Comparison of ENCODE assay signal across 8 cellular contexts in genomic region chr7:125670926-125671572, GRCh38.
A peak's percentile ranks its signal among the peaks of the same experiment; 100 is the strongest.
DNase-seq lines count a peak whose midpoint lies in the region; ATAC-seq, FAIRE-seq and TF ChIP-seq lines count a peak whose summit lies in the region.

No MANE protein-coding gene starts in this region.

- H4K20me1 ChIP-seq in PC-3 (ENCODE audit: low read length): no peaks in the 10 kb centered on the region

- POLR2A ChIA-PET in A549 (lab: Yijun Ruan, JAX) (no interaction called here), PC-3 (lab: Charles Lee; ENCODE audit: unreplicated experiment) (no interaction called here), T-cell (lab: Charles Lee) (no interaction called here)

- BruUV-seq in PC-3 (replicated peaks; lab: Mats Ljungman, UMichigan): no TSS peak

- no peak overlapping the region for H2AFZ ChIP-seq in PC-3 (ENCODE audit: low read length)

- H3K27me3 Mint-ChIP-seq in glutamatergic neuron (ENCODE audit: unreplicated experiment): peaks cover 3% of the 10 kb centered on the region
- no peaks in the 10 kb centered on the region for H3K27me3 Mint-ChIP-seq in T-cell

- intact Hi-C loops in PC-3 (cut with micrococcal nuclease): loop anchor here (1.0 to 10.0 kb wide), 6 partner anchors 109 to 611 kb away; no protein-coding TSS in a partner anchor

- H3K27ac Mint-ChIP-seq in glutamatergic neuron (ENCODE audit: unreplicated experiment) (no peak overlapping the region), T-cell (no peak overlapping the region)

- no peak for ATAC-seq in A549
- peak; percentile 52 for ATAC-seq in GM18511 (IDR thresholded peaks at IDR 0.05; ENCODE audit: unreplicated experiment)
- peak; percentile 42 for ATAC-seq in PC-3
- no peak for ATAC-seq in activated CD4-positive, CD25-positive, alpha-beta regulatory T cell treated with anti-CD3 and anti-CD28 coated beads, Interleukin-2, amount 50 U/mL, for 24 hours
- ATAC-seq in T-cell (replicated peaks in 1 of 4): no peak
- ATAC-seq in GM19395 (IDR thresholded peaks at IDR 0.05; ENCODE audit: unreplicated experiment): no peak

- no peaks in the 10 kb centered on the region for H3K36me3 ChIP-seq in PC-3 (ENCODE audit: low read depth, low read length)

- no peak overlapping the region for H3K27ac ChIP-seq in A549
- H3K27ac ChIP-seq in PC-3 (ENCODE audit: low read length): no peak overlapping the region

- peak; percentile 57 for TF ChIP-seq CTCF in A549 (IDR thresholded peaks at IDR 0.05)
- TF ChIP-seq CTCF in PC-3 (conservative IDR thresholded peaks at IDR 0.05; ENCODE audit: low read depth, low read length): peak; percentile 80
- peak; percentile 84 for TF ChIP-seq CTCF in glutamatergic neuron (IDR thresholded peaks at IDR 0.05; ENCODE audit: partially characterized antibody, unreplicated experiment)

- no peak overlapping the region for H3K9ac ChIP-seq in PC-3 (ENCODE audit: low read length)

- DNase-seq in A549 (ENCODE audit: low read depth in 1 of 2, low spot score in 1 of 2) (peak in 1 of 2 experiments; percentile 32), PC-3 (peak; percentile 37), glutamatergic neuron (no peak), SIG-M5 (lab: John Stamatoyannopoulos, UW) (no peak), T-cell (no peak)

- no peaks in the 10 kb centered on the region for H3K4me1 ChIP-seq in A549
- no peaks in the 10 kb centered on the region for H3K4me1 ChIP-seq in PC-3 (ENCODE audit: insufficient read depth, low read length)

- H3K36me3 Mint-ChIP-seq in glutamatergic neuron (ENCODE audit: unreplicated experiment) (no peaks in the 10 kb centered on the region), T-cell (no peaks in the 10 kb centered on the region)

- H3K4me3 ChIP-seq in A549 (no peak overlapping the region), PC-3 (ENCODE audit: low read length) (no peak overlapping the region)

- no peak for TF ChIP-seq POLR2A in A549 (IDR thresholded peaks at IDR 0.05; ENCODE audit: low read length)

- no peaks in the 10 kb centered on the region for H3K27me3 ChIP-seq in PC-3 (ENCODE audit: low read length)

- no peaks in the 10 kb centered on the region for H3K79me2 ChIP-seq in PC-3 (ENCODE audit: low read length)

- no peaks in the 10 kb centered on the region for H3F3A ChIP-seq in PC-3 (ENCODE audit: low read length, unreplicated experiment)

- no peaks in the 10 kb centered on the region for H3K9me2 ChIP-seq in PC-3 (replicated peaks; ENCODE audit: low read length)

- H3K9me3 ChIP-seq in A549 (no peaks in the 10 kb centered on the region), PC-3 (ENCODE audit: low read length) (no peaks in the 10 kb centered on the region)

- peaks cover 4% of the 10 kb centered on the region for H3K4me1 Mint-ChIP-seq in glutamatergic neuron (ENCODE audit: low read depth, unreplicated experiment)
- no peaks in the 10 kb centered on the region for H3K4me1 Mint-ChIP-seq in T-cell

- peak; percentile 39 to 54; a peak in 4 of 5 replicates for TF ChIP-seq RAD21 in A549 (conservative IDR thresholded peaks at IDR 0.05 in 1 of 2, IDR thresholded peaks at IDR 0.05 in 1 of 2)

- H3K9me3 Mint-ChIP-seq in glutamatergic neuron (ENCODE audit: unreplicated experiment) (no peaks in the 10 kb centered on the region), T-cell (peaks cover 3 to 8% (median 7%) of the 10 kb centered on the region in 3 donors)

- FAIRE-seq in A549 (lab: Jason Lieb, UNC): peak; percentile 56

- no peak overlapping the region for H3K4me3 Mint-ChIP-seq in glutamatergic neuron (ENCODE audit: unreplicated experiment)
- no peak overlapping the region for H3K4me3 Mint-ChIP-seq in T-cell

- CTCF ChIA-PET in A549 (lab: Yijun Ruan, JAX): interaction anchor here (0.6 kb wide), 1 partner anchor 53 kb away, joined by 3 read pairs; no protein-coding TSS in a partner anchor
- CTCF ChIA-PET in PC-3 (lab: Charles Lee): no interaction called here
- CTCF ChIA-PET in T-cell (lab: Charles Lee): no interaction called here

- WGBS in A549 (ENCODE audit: missing lambda C conversion rate): 88% methylated on average over 1 of the region's 1 CpG

- TF ChIP-seq EP300 in A549 (IDR thresholded peaks at IDR 0.05): no peak

- no peak overlapping the region for H3K4me2 ChIP-seq in A549
- H3K4me2 ChIP-seq in PC-3 (ENCODE audit: low read length): no peak overlapping the region

TF ChIP-seq in A549, 52 proteins besides CTCF, POLR2A, EP300 and RAD21:
- TF ChIP-seq PBX3 (IDR thresholded peaks at IDR 0.05): no peak
- TF ChIP-seq SMC3 (IDR thresholded peaks at IDR 0.05): peak; percentile 46; the same call in 2 of the 3 replicates

Comparison
In these comparisons a context has a peak if more than half of its experiments do, and no peak if none do; other contexts are left out.
1. ATAC-seq: peak in GM18511 (single experiment) and PC-3 (single experiment); none in A549 (0 of 2), activated CD4-positive, CD25-positive, alpha-beta regulatory T cell treated with anti-CD3 and anti-CD28 coated beads, Interleukin-2, amount 50 U/mL, for 24 hours (0 of 2), T-cell (0 of 4) and GM19395 (single experiment).
2. Peak in every context shown above with its lines, with median percentiles within 50 percentile points of each other: CTCF ChIP-seq.